Comparison of ENCODE assay signal across 9 cellular contexts in the genomic region with DNA sequence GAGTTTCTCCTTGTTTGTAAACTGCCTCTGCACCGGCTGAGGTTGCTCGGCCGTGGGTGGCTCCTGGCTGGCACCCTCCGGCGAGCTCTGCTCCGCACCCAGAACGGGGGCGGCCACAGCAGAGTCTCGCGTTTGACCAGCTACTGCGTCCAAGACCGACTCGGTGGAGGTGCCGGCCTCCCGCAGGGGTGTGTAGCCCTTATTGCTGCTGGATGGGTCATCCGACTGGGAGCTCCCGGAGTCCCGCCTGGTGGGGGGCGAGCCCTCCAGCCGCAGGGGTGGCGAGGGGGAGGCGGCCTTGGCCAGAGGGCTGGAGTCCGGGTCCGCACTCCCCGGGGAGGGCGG. TPM values are rescaled to one million over a fixed set of nuclear protein-coding genes. Genes with fewer than 3 reads are reported as not detected.
DNase-seq lines count a peak whose midpoint lies in the region; ATAC-seq and TF ChIP-seq lines count a peak whose summit lies in the region.
"Had no signal": no experiment of that assay in that cellular context is flagged by ENCODE, and none has a peak within 500 bp of the region (broad histone marks: within the 10 kb centered on the region; RNA-seq: fewer than 3 reads in every experiment).

No MANE protein-coding gene starts in this region.

- no peak for TF ChIP-seq CTCF in osteoblast (IDR thresholded peaks at IDR 0.05; ENCODE audit: extremely low read depth, low read depth, low read length)
- TF ChIP-seq CTCF in BE2C (IDR thresholded peaks at IDR 0.05; ENCODE audit: low read depth, low read length) = no peak

- H3K27ac ChIP-seq in osteoblast (ENCODE audit: low read depth, low read length) = no peak overlapping the region

- H3K4me1 ChIP-seq in osteoblast (ENCODE audit: insufficient read depth, low read length) (no peaks in the 10 kb centered on the region), BE2C (no peaks in the 10 kb centered on the region)

- no peaks in the 10 kb centered on the region for H3K79me2 ChIP-seq in osteoblast (ENCODE audit: insufficient read depth, low read length)

- H3K9me3 ChIP-seq in osteoblast (ENCODE audit: low read depth, low read length) = no peaks in the 10 kb centered on the region
- no peaks in the 10 kb centered on the region for H3K9me3 ChIP-seq in BE2C

- H4K20me1 ChIP-seq in osteoblast (ENCODE audit: insufficient read depth, low read length) = no peaks in the 10 kb centered on the region

- H3K36me3 ChIP-seq in osteoblast (ENCODE audit: insufficient read depth, low read length) = no peaks in the 10 kb centered on the region
- H3K36me3 ChIP-seq in BE2C = no peaks in the 10 kb centered on the region

- no peak overlapping the region for H2AFZ ChIP-seq in osteoblast (ENCODE audit: low read length)

- H3K4me2 ChIP-seq in osteoblast (ENCODE audit: insufficient read depth, low read length) = no peak overlapping the region

- H3K27me3 ChIP-seq in osteoblast (ENCODE audit: insufficient read depth, low read length) = peaks cover 35% of the 10 kb centered on the region
- H3K27me3 ChIP-seq in BE2C = peaks cover 25% of the 10 kb centered on the region

- DNase-seq in central memory CD4-positive, alpha-beta T cell = peak; percentile 1
- DNase-seq in osteoblast (ENCODE audit: insufficient read length, low spot score, missing footprints) (peak; percentile 62), NCI-H1092 treated with DMSO at 0.1 percent for 48 hours (lab: John Stamatoyannopoulos, UW) (no peak), BE2C (no peak)
- no peak for DNase-seq in activated CD4-positive, alpha-beta T cell treated with anti-CD3 and anti-CD28 coated beads for 4 hours
- no peak for DNase-seq in activated CD4-positive, alpha-beta T cell treated with anti-CD3 and anti-CD28 coated beads for 1 hour

- ATAC-seq in GM18519 (IDR thresholded peaks at IDR 0.05; ENCODE audit: low FRiP score, unreplicated experiment) (peak; percentile 28), HG02678 (IDR thresholded peaks at IDR 0.05; ENCODE audit: unreplicated experiment) (peak; percentile 23)

- H3K4me3 ChIP-seq in osteoblast (ENCODE audit: insufficient read depth, low read length) (no peak overlapping the region), BE2C (ENCODE audit: low read depth, low read length) (no peak overlapping the region)

RNA-seq across cellular contexts. Expression of gene TMEM200C, which starts 5.1 kb away (rescaled TPM):
- total RNA-seq in osteoblast = under 0.01 TPM in 2 replicates
- not detected for polyA plus RNA-seq in BE2C (2012; ENCODE audit: insufficient read depth, insufficient read length, low read depth)
- total RNA-seq: activated naive CD4-positive, alpha-beta T cell treated with anti-CD3 and anti-CD28 coated beads for 36 hours had no signal

Comparison
In these comparisons a context has a peak if more than half of its experiments do, and no peak if none do; other contexts are left out.
1. DNase-seq: peak in central memory CD4-positive, alpha-beta T cell (single experiment) and osteoblast (single experiment); none in NCI-H1092 treated with DMSO at 0.1 percent for 48 hours (single experiment), BE2C (single experiment), activated CD4-positive, alpha-beta T cell treated with anti-CD3 and anti-CD28 coated beads for 4 hours (0 of 2) and activated CD4-positive, alpha-beta T cell treated with anti-CD3 and anti-CD28 coated beads for 1 hour (single experiment).